15 cellular contexts compared by ENCODE assay signal in the genomic region with DNA sequence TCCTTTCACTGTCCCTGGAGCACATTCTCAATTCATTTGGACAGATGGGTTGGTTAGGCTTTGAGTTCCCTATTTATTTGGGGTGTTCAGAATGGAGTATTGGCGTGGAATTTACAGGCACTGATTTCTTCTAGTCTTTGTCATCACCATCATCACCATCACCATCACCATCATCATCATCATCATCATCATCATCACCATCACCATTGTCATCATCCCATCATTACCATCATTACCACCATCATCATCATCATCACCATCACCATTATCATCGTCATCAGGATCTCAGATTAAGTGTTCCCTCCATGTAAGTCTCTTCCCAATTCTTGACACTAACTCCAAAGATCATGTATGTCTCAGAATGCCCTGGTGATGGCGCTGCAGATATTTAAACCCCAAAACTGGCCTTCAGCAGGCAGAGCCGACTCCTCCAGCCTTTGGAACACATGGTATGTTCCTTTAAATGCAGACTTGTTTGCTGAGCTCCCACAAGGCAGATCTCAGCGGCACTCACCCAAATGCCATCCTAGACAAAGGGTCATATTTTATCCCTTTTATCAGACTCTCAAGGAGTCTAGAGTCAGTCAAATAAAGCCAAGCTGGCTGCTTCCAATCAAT. TPM values are rescaled to one million over a fixed set of nuclear protein-coding genes. Genes with fewer than 3 reads are reported as not detected.
DNase-seq lines count a peak whose midpoint lies in the region; ATAC-seq, FAIRE-seq and TF ChIP-seq lines count a peak whose summit lies in the region.
"Had no signal": no experiment of that assay in that cellular context is flagged by ENCODE, and none has a peak within 500 bp of the region (broad histone marks: within the 10 kb centered on the region; RNA-seq: fewer than 3 reads in every experiment).

No MANE protein-coding gene starts in this region.

- H3K9ac ChIP-seq in HUES64 (ENCODE audit: low read depth, low read length) (peak overlapping the region; percentile 8; the same call in 1 of the 2 replicates), astrocyte (ENCODE audit: low read length) (no peak overlapping the region)

- TF ChIP-seq CTCF in D721Med (IDR thresholded peaks at IDR 0.05; ENCODE audit: insufficient read depth, missing control alignments) (no peak), astrocyte (IDR thresholded peaks at IDR 0.05; ENCODE audit: insufficient read depth, low read depth, low read length) (no peak)

- no peak overlapping the region for H3K4me3 ChIP-seq in HUES64 (ENCODE audit: low read length)
- no peak overlapping the region for H3K4me3 ChIP-seq in astrocyte (ENCODE audit: insufficient read depth, low read depth, low read length)
- H3K4me3 ChIP-seq: dorsolateral prefrontal cortex, heart right ventricle had no signal

- H3K27me3 Mint-ChIP-seq in astrocyte (ENCODE audit: low read depth, unreplicated experiment): peaks cover 3% of the 10 kb centered on the region
- peaks cover 6% of the 10 kb centered on the region for H3K27me3 Mint-ChIP-seq in activated naive CD8-positive, alpha-beta T cell treated with anti-CD3 and anti-CD28 coated beads, Interleukin-2, amount 50 U/mL, for 24 hours
- H3K27me3 Mint-ChIP-seq: activated naive CD8-positive, alpha-beta T cell had no signal

- 49% methylated on average over 5 of the region's 5 CpGs for WGBS in HUES64

- H3K36me3 ChIP-seq in HUES64 (ENCODE audit: insufficient read depth, low read length): no peaks in the 10 kb centered on the region
- H3K36me3 ChIP-seq in astrocyte (ENCODE audit: insufficient read depth, low read length): no peaks in the 10 kb centered on the region
- H3K36me3 ChIP-seq: heart right ventricle had no signal

- H3K27ac ChIP-seq in HUES64 (ENCODE audit: low read depth, low read length) (no peak overlapping the region), astrocyte (ENCODE audit: low read depth, low read length) (no peak overlapping the region), substantia nigra (ENCODE audit: low read depth, low read length, poor library complexity, severe bottlenecking) (no peak overlapping the region)
- H3K27ac ChIP-seq: dorsolateral prefrontal cortex, heart right ventricle had no signal

- FAIRE-seq in D721Med (lab: Jason Lieb, UNC) (peak; percentile 58), astrocyte (lab: Jason Lieb, UNC) (peak; percentile 90), frontal cortex (lab: Jason Lieb, UNC) (no peak)

- ATAC-seq in left lobe of liver (peak; percentile 22), HG02870 (IDR thresholded peaks at IDR 0.05; ENCODE audit: unreplicated experiment) (no peak)
- ATAC-seq in activated naive CD8-positive, alpha-beta T cell treated with anti-CD3 and anti-CD28 coated beads, Interleukin-2, amount 50 U/mL, for 24 hours: no peak
- ATAC-seq: heart right ventricle had no signal

- H3K9me3 ChIP-seq in HUES64 (ENCODE audit: insufficient read depth, low read depth, low read length) (no peaks in the 10 kb centered on the region), astrocyte (ENCODE audit: insufficient read depth, low read depth, low read length) (no peaks in the 10 kb centered on the region)
- H3K9me3 ChIP-seq: heart right ventricle had no signal

- no peak overlapping the region for H3K4me3 Mint-ChIP-seq in astrocyte (ENCODE audit: unreplicated experiment)
- no peak overlapping the region for H3K4me3 Mint-ChIP-seq in activated naive CD8-positive, alpha-beta T cell treated with anti-CD3 and anti-CD28 coated beads, Interleukin-2, amount 50 U/mL, for 24 hours
- H3K4me3 Mint-ChIP-seq: activated naive CD8-positive, alpha-beta T cell; memory B cell; stimulated activated naive CD8-positive, alpha-beta T cell treated with anti-CD3 and anti-CD28 coated beads, Interleukin-15, Interleukin-2, amounts not matched to agents 100 ng/mL and 50 ng/mL, for 24 hours; T-helper 2 cell treated with Interferon-gamma antibody and Interleukin-4, amounts not matched to agents 5 μg/mL and 100 μg/mL, for 36 hours had no signal

- H3K4me1 ChIP-seq in HUES64 (ENCODE audit: insufficient read depth, low read length): no peaks in the 10 kb centered on the region
- no peaks in the 10 kb centered on the region for H3K4me1 ChIP-seq in astrocyte (ENCODE audit: insufficient read depth, low read length)
- H3K4me1 ChIP-seq: heart right ventricle had no signal

- DNase-seq in D721Med (ENCODE audit: insufficient read length, low spot score) (no peak), astrocyte (ENCODE audit: low read depth) (no peak), left lobe of liver (ENCODE audit: low spot score) (no peak), frontal cortex (ENCODE audit: low spot score in 2 of 2) (no peak), substantia nigra (lab: John Stamatoyannopoulos, UW) (no peak)
- DNase-seq in activated naive CD8-positive, alpha-beta T cell treated with anti-CD3 and anti-CD28 coated beads, Interleukin-2, amount 50 U/mL, for 24 hours: no peak
- DNase-seq: dorsolateral prefrontal cortex; heart right ventricle; stimulated activated CD4-positive, alpha-beta T cell treated with anti-CD3 and anti-CD28 coated beads, Interleukin-4, amount 100 ng/mL, for 24 hours had no signal

- H3K9me3 Mint-ChIP-seq in astrocyte (ENCODE audit: unreplicated experiment): no peaks in the 10 kb centered on the region
- H3K9me3 Mint-ChIP-seq in activated naive CD8-positive, alpha-beta T cell treated with anti-CD3 and anti-CD28 coated beads, Interleukin-2, amount 50 U/mL, for 24 hours: no peaks in the 10 kb centered on the region
- H3K9me3 Mint-ChIP-seq: stimulated activated naive CD8-positive, alpha-beta T cell treated with anti-CD3 and anti-CD28 coated beads, Interleukin-15, Interleukin-2, amounts not matched to agents 100 ng/mL and 50 ng/mL, for 24 hours; T-helper 2 cell treated with Interferon-gamma antibody and Interleukin-4, amounts not matched to agents 5 μg/mL and 100 μg/mL, for 36 hours had no signal

- H3K4me1 Mint-ChIP-seq in astrocyte (ENCODE audit: low read depth, unreplicated experiment): no peaks in the 10 kb centered on the region
- no peaks in the 10 kb centered on the region for H3K4me1 Mint-ChIP-seq in activated naive CD8-positive, alpha-beta T cell treated with anti-CD3 and anti-CD28 coated beads, Interleukin-2, amount 50 U/mL, for 24 hours

- H3K4me2 ChIP-seq in astrocyte (ENCODE audit: low read length): no peak overlapping the region

- H3K27me3 ChIP-seq in HUES64 (ENCODE audit: insufficient read depth, low read length) (no peaks in the 10 kb centered on the region), astrocyte (ENCODE audit: insufficient read depth, low read length) (no peaks in the 10 kb centered on the region)

- H2AFZ ChIP-seq in astrocyte (ENCODE audit: low read depth, low read length): no peak overlapping the region

- no peak overlapping the region for H3K27ac Mint-ChIP-seq in astrocyte (ENCODE audit: unreplicated experiment)
- no peak overlapping the region for H3K27ac Mint-ChIP-seq in activated naive CD8-positive, alpha-beta T cell treated with anti-CD3 and anti-CD28 coated beads, Interleukin-2, amount 50 U/mL, for 24 hours
- H3K27ac Mint-ChIP-seq: activated naive CD8-positive, alpha-beta T cell; memory B cell; stimulated activated naive CD8-positive, alpha-beta T cell treated with anti-CD3 and anti-CD28 coated beads, Interleukin-15, Interleukin-2, amounts not matched to agents 100 ng/mL and 50 ng/mL, for 24 hours; T-helper 2 cell treated with Interferon-gamma antibody and Interleukin-4, amounts not matched to agents 5 μg/mL and 100 μg/mL, for 36 hours had no signal

- no peaks in the 10 kb centered on the region for H3K79me2 ChIP-seq in astrocyte (ENCODE audit: insufficient read depth, low read length)

- no peaks in the 10 kb centered on the region for H3K36me3 Mint-ChIP-seq in astrocyte (ENCODE audit: low read depth, unreplicated experiment)
- H3K36me3 Mint-ChIP-seq in activated naive CD8-positive, alpha-beta T cell treated with anti-CD3 and anti-CD28 coated beads, Interleukin-2, amount 50 U/mL, for 24 hours (ENCODE audit: low read depth): no peaks in the 10 kb centered on the region
- H3K36me3 Mint-ChIP-seq: activated naive CD8-positive, alpha-beta T cell had no signal

- H4K20me1 ChIP-seq in astrocyte (ENCODE audit: insufficient read depth, low read length): no peaks in the 10 kb centered on the region

RNA-seq across cellular contexts. Expression of a gene that starts 19.8 kb away (rescaled TPM):
- not detected for polyA plus RNA-seq in HUES64 (2013, experiment 1 of 2)
- not detected for polyA plus RNA-seq in HUES64 (2013, experiment 2 of 2)
- total RNA-seq in astrocyte (not detected in 2 replicates), left lobe of liver (not detected), frontal cortex (not detected)
- total RNA-seq: dorsolateral prefrontal cortex, heart right ventricle had no signal
- polyA plus RNA-seq: heart right ventricle had no signal
